ENCODE assay signal across 8 cellular contexts in genomic region chr11:64801591-64802369, GRCh38. TPM values are rescaled to one million over a fixed set of nuclear protein-coding genes. Genes with fewer than 3 reads are reported as not detected.
DNase-seq lines count a peak whose midpoint lies in the region; ATAC-seq, FAIRE-seq and TF ChIP-seq lines count a peak whose summit lies in the region.

No MANE protein-coding gene starts in this region.

- TF ChIP-seq CTCF in HepG2 (CRISPR knock-in tag; IDR thresholded peaks at IDR 0.05), result no peak

- H3K4me3 ChIP-seq in HepG2 (replicated peaks in 1 of 3; ENCODE audit: insufficient read depth in 1 of 3, low read depth in 2 of 3, low read length in 3 of 3) (peak overlapping the region in 1 of 3 experiments; percentile 72; a peak in 1 of 6 replicates), thymus (ENCODE audit: low read length) (peak overlapping the region; percentile 74)

- CTCF ChIA-PET in activated CD4-positive, alpha-beta T cell treated with anti-CD3 and anti-CD28 coated beads, Interleukin-2, amount 10 ng/mL, durations not matched to agents 7 days and 5 days (lab: Charles Lee), result interaction anchor here (0.9 to 1.0 kb wide), 2 partner anchors 7 to 35 kb away, joined by 3 read pairs; no protein-coding TSS in a partner anchor
- CTCF ChIA-PET in HepG2 (lab: Yijun Ruan, JAX; ENCODE audit: low intra/inter-chr PET ratio, low total read pairs), result no interaction called here

- no peak for FAIRE-seq in HepG2 (lab: Jason Lieb, UNC)

- H3K9ac ChIP-seq in HepG2 (ENCODE audit: insufficient read depth, low read depth, low read length), result peak overlapping the region; percentile 25; the same call in 1 of the 2 replicates

- peaks cover 56% of the 10 kb centered on the region for H3K4me1 ChIP-seq in HepG2 (ENCODE audit: insufficient read depth, low read length)
- peaks cover 18% of the 10 kb centered on the region for H3K4me1 ChIP-seq in thymus (ENCODE audit: control insufficient read depth, insufficient read depth, low read length)

- H3K4me1 Mint-ChIP-seq in activated CD4-positive, alpha-beta T cell treated with anti-CD3 and anti-CD28 coated beads, Interleukin-2, amount 10 ng/mL, durations not matched to agents 7 days and 5 days, result peaks cover 32% of the 10 kb centered on the region
- H3K4me1 Mint-ChIP-seq in activated T-helper 1 cell treated with anti-CD3 and anti-CD28 coated beads, Interleukin-12 subunit alpha, Interleukin-12 subunit beta, Interleukin-2, Interleukin-4 antibody, amounts not matched to agents 30 ng/mL and 10 ng/mL and 1 ng/mL, durations not matched to agents 14 hours and 24 hours and 36 hours (ENCODE audit: low read depth), result peaks cover 17% of the 10 kb centered on the region

- no peaks in the 10 kb centered on the region for H3K9me3 Mint-ChIP-seq in activated CD4-positive, alpha-beta T cell treated with anti-CD3 and anti-CD28 coated beads, Interleukin-2, amount 10 ng/mL, durations not matched to agents 7 days and 5 days
- no peaks in the 10 kb centered on the region for H3K9me3 Mint-ChIP-seq in activated T-helper 1 cell treated with anti-CD3 and anti-CD28 coated beads, Interleukin-12 subunit alpha, Interleukin-12 subunit beta, Interleukin-2, Interleukin-4 antibody, amounts not matched to agents 30 ng/mL and 10 ng/mL and 1 ng/mL, durations not matched to agents 14 hours and 24 hours and 36 hours

- TF ChIP-seq POLR2A in HepG2 (IDR thresholded peaks at IDR 0.05; ENCODE audit: insufficient read depth in 1 of 2, low read depth in 2 of 2, low read length in 2 of 2), result no peak

- 52% methylated on average over 4 of the region's 13 CpGs for WGBS in HepG2 (ENCODE audit: low lambda C conversion rate)
- 37% methylated on average over 13 of the region's 13 CpGs for WGBS in thymus

- no peak for ATAC-seq in HepG2
- no peak for ATAC-seq in activated CD4-positive, CD25-positive, alpha-beta regulatory T cell treated with anti-CD3 and anti-CD28 coated beads, Interleukin-2, amount 50 U/mL, for 24 hours

- no peak overlapping the region for H2AFZ ChIP-seq in HepG2 (ENCODE audit: low read length)

- peak overlapping the region; percentile 75 for H3K4me2 ChIP-seq in HepG2 (ENCODE audit: low read depth, low read length)

- no TSS peak for BruUV-seq in HepG2 (replicated peaks; lab: Mats Ljungman, UMichigan)

- no peak for TF ChIP-seq RAD21 in HepG2 (CRISPR knock-in tag; IDR thresholded peaks at IDR 0.05)

- H3K27me3 ChIP-seq in HepG2 (ENCODE audit: control insufficient read depth in 1 of 2, insufficient read depth in 2 of 2, low read length in 2 of 2) (no peaks in the 10 kb centered on the region), thymus (ENCODE audit: control insufficient read depth, insufficient read depth) (no peaks in the 10 kb centered on the region)

- no peaks in the 10 kb centered on the region for H3K27me3 Mint-ChIP-seq in activated CD4-positive, alpha-beta T cell treated with anti-CD3 and anti-CD28 coated beads, Interleukin-2, amount 10 ng/mL, durations not matched to agents 7 days and 5 days
- H3K27me3 Mint-ChIP-seq in activated T-helper 1 cell treated with anti-CD3 and anti-CD28 coated beads, Interleukin-12 subunit alpha, Interleukin-12 subunit beta, Interleukin-2, Interleukin-4 antibody, amounts not matched to agents 30 ng/mL and 10 ng/mL and 1 ng/mL, durations not matched to agents 14 hours and 24 hours and 36 hours (ENCODE audit: insufficient read depth), result no peaks in the 10 kb centered on the region

- DNase-seq in activated CD4-positive, alpha-beta T cell treated with anti-CD3 and anti-CD28 coated beads, Interleukin-2, amount 10 ng/mL, durations not matched to agents 7 days and 5 days, result no peak
- no peak for DNase-seq in activated CD4-positive, alpha-beta T cell treated with anti-CD3 and anti-CD28 coated beads, Interleukin-2, amount 50 U/mL, for 4 hours
- no peak for DNase-seq in activated T-helper 1 cell treated with anti-CD3 and anti-CD28 coated beads, Interleukin-12 subunit alpha, Interleukin-12 subunit beta, Interleukin-2, Interleukin-4 antibody, amounts not matched to agents 30 ng/mL and 10 ng/mL and 1 ng/mL, durations not matched to agents 14 hours and 24 hours and 36 hours (ENCODE audit: low spot score)
- DNase-seq in HepG2 (ENCODE audit: low spot score) (no peak), anterior cingulate cortex (lab: John Stamatoyannopoulos, UW) (no peak), NCI-H446 treated with DMSO at 0.1 percent for 48 hours (lab: John Stamatoyannopoulos, UW) (no peak)

- intact Hi-C loops in activated T-helper 1 cell treated with anti-CD3 and anti-CD28 coated beads, Interleukin-12 subunit alpha, Interleukin-12 subunit beta, Interleukin-2, Interleukin-4 antibody, amounts not matched to agents 30 ng/mL and 10 ng/mL and 1 ng/mL, durations not matched to agents 14 hours and 24 hours and 36 hours (cut with micrococcal nuclease), result loop anchor here (1.0 to 5.0 kb wide), 5 partner anchors 9 to 311 kb away; partner anchors contain the start of genes EHD1, MEN1, PPP2R5B and RASGRP2
- intact Hi-C loops in HepG2 (cut with micrococcal nuclease; ENCODE audit: unreplicated experiment), result loop anchor here (2.0 to 5.0 kb wide), 2 partner anchors 23 to 46 kb away; partner anchors contain the start of gene SF1

- H3K36me3 Mint-ChIP-seq in activated CD4-positive, alpha-beta T cell treated with anti-CD3 and anti-CD28 coated beads, Interleukin-2, amount 10 ng/mL, durations not matched to agents 7 days and 5 days (ENCODE audit: low read depth), result peaks cover 36% of the 10 kb centered on the region
- H3K36me3 Mint-ChIP-seq in activated T-helper 1 cell treated with anti-CD3 and anti-CD28 coated beads, Interleukin-12 subunit alpha, Interleukin-12 subunit beta, Interleukin-2, Interleukin-4 antibody, amounts not matched to agents 30 ng/mL and 10 ng/mL and 1 ng/mL, durations not matched to agents 14 hours and 24 hours and 36 hours (ENCODE audit: low read depth), result peaks cover 16% of the 10 kb centered on the region

- H3K36me3 ChIP-seq in HepG2 (replicated peaks in 1 of 2; ENCODE audit: control insufficient read depth in 1 of 2, insufficient read depth in 2 of 2, low read length in 2 of 2) (peaks cover 5 to 19% of the 10 kb centered on the region in 2 experiments; a peak in 3 of 5 replicates), thymus (ENCODE audit: control insufficient read depth, insufficient read depth) (peaks cover 52% of the 10 kb centered on the region)

- H3K27ac ChIP-seq in HepG2 (ENCODE audit: extremely low read length, insufficient read depth, low read length) (no peak overlapping the region), thymus (ENCODE audit: low read depth) (peak overlapping the region; percentile 44)

- in situ Hi-C loops in HepG2 (cut with HindIII; ENCODE audit: extremely low pct_ligation_motif_present, low pct_unique_long_range_greater_than_20kb), result loop anchor here (5.0 kb wide), 1 partner anchor 41 kb away; the partner anchor contains the start of gene CDC42BPG

- peak overlapping the region; percentile 85 for H3K27ac Mint-ChIP-seq in activated CD4-positive, alpha-beta T cell treated with anti-CD3 and anti-CD28 coated beads, Interleukin-2, amount 10 ng/mL, durations not matched to agents 7 days and 5 days
- H3K27ac Mint-ChIP-seq in activated T-helper 1 cell treated with anti-CD3 and anti-CD28 coated beads, Interleukin-12 subunit alpha, Interleukin-12 subunit beta, Interleukin-2, Interleukin-4 antibody, amounts not matched to agents 30 ng/mL and 10 ng/mL and 1 ng/mL, durations not matched to agents 14 hours and 24 hours and 36 hours, result peak overlapping the region; percentile 63

- TF ChIP-seq EP300 in HepG2 (IDR thresholded peaks at IDR 0.05; ENCODE audit: low read depth in 2 of 2, low read length in 2 of 2), result no peak
- TF ChIP-seq EP300 in HepG2 (CRISPR knock-in tag; IDR thresholded peaks at IDR 0.05; ENCODE audit: borderline replicate concordance), result no peak

- no peaks in the 10 kb centered on the region for H3K9me3 ChIP-seq in HepG2 (ENCODE audit: low read length)
- H3K9me3 ChIP-seq in thymus (ENCODE audit: control insufficient read depth), result no peaks in the 10 kb centered on the region

- H3K4me3 Mint-ChIP-seq in activated CD4-positive, alpha-beta T cell treated with anti-CD3 and anti-CD28 coated beads, Interleukin-2, amount 10 ng/mL, durations not matched to agents 7 days and 5 days, result peak overlapping the region; percentile 79
- peak overlapping the region; percentile 84 for H3K4me3 Mint-ChIP-seq in activated T-helper 1 cell treated with anti-CD3 and anti-CD28 coated beads, Interleukin-12 subunit alpha, Interleukin-12 subunit beta, Interleukin-2, Interleukin-4 antibody, amounts not matched to agents 30 ng/mL and 10 ng/mL and 1 ng/mL, durations not matched to agents 14 hours and 24 hours and 36 hours

- POLR2A ChIA-PET in activated CD4-positive, alpha-beta T cell treated with anti-CD3 and anti-CD28 coated beads, Interleukin-2, amount 10 ng/mL, durations not matched to agents 7 days and 5 days (lab: Charles Lee), result no interaction called here
- POLR2A ChIA-PET in HepG2 (lab: Yijun Ruan, JAX), result interaction anchor here (2.3 to 3.2 kb wide), 2 partner anchors 23 to 42 kb away, joined by 5 to 19 read pairs; partner anchors contain the start of genes CDC42BPG and SF1

- no peaks in the 10 kb centered on the region for H3K79me2 ChIP-seq in HepG2 (ENCODE audit: insufficient read depth, low read length)

- no peaks in the 10 kb centered on the region for H4K20me1 ChIP-seq in HepG2 (ENCODE audit: insufficient read depth, low read length)

RNA-seq across cellular contexts. Expression of gene MAP4K2, which starts 1.2 kb away (rescaled TPM):
- 10 to 100 TPM; 86.6 to 91.2 TPM for total RNA-seq in activated CD4-positive, alpha-beta T cell treated with anti-CD3 and anti-CD28 coated beads, Interleukin-2, amount 10 ng/mL, durations not matched to agents 7 days and 5 days
- total RNA-seq in activated T-helper 1 cell treated with anti-CD3 and anti-CD28 coated beads, Interleukin-12 subunit alpha, Interleukin-12 subunit beta, Interleukin-2, Interleukin-4 antibody, amounts not matched to agents 30 ng/mL and 10 ng/mL and 1 ng/mL, durations not matched to agents 14 hours and 24 hours and 36 hours, result 70.2 and 70.7 TPM in 2 replicates
- total RNA-seq in HepG2 (2016; rRNA removed; fragmentation: Illumina TruSeq; extraction: Trizol), result 7.8 and 8.3 TPM in 2 replicates
- total RNA-seq in HepG2 (2016; cell fraction: cytosol; rRNA removed; fragmentation: Illumina TruSeq; extraction: Trizol; ENCODE audit: low read depth), result 3.5 and 4.1 TPM in 2 replicates
- 4.8 and 7.6 TPM in 2 replicates for total RNA-seq in HepG2 (2016; cell fraction: insoluble cytoplasmic fraction; rRNA removed; fragmentation: Illumina TruSeq; extraction: Trizol)
- total RNA-seq in HepG2 (2016; cell fraction: membrane; rRNA removed; fragmentation: Illumina TruSeq; extraction: Trizol), result 10.9 and 11.1 TPM in 2 replicates
- 6.7 and 7.4 TPM in 2 replicates for total RNA-seq in HepG2 (2016; cell fraction: nucleus; rRNA removed; fragmentation: Illumina TruSeq; extraction: Trizol)
- 15.5 and 17.6 TPM in 2 replicates for polyA plus RNA-seq in HepG2 (2011; rRNA removed)
- polyA plus RNA-seq in HepG2 (2011; cell fraction: cytosol; rRNA removed), result 7.7 and 11.1 TPM in 2 replicates
- polyA plus RNA-seq in HepG2 (2011; cell fraction: nucleus; rRNA removed), result 71.3 and 101 TPM in 2 replicates
- 8.7 and 10.1 TPM in 2 replicates for polyA plus RNA-seq in HepG2 (2012)
- 5.1 and 6.2 TPM in 2 replicates for polyA plus RNA-seq in HepG2 (2016; cell fraction: cytosol; fragmentation: Illumina TruSeq; extraction: Trizol; ENCODE audit: low read depth)
- 7.8 and 9.1 TPM in 2 replicates for polyA plus RNA-seq in HepG2 (2016; cell fraction: insoluble cytoplasmic fraction; fragmentation: Illumina TruSeq; extraction: Trizol; ENCODE audit: low read depth)
- polyA plus RNA-seq in HepG2 (2016; cell fraction: membrane; fragmentation: Illumina TruSeq; extraction: Trizol; ENCODE audit: low read depth), result 9.5 and 11.8 TPM in 2 replicates
- 20.0 and 20.1 TPM in 2 replicates for polyA plus RNA-seq in HepG2 (2016; cell fraction: nucleus; fragmentation: Illumina TruSeq; extraction: Trizol; ENCODE audit: insufficient read depth, low read depth)
- 25.9 and 40.8 TPM in 2 replicates for polyA minus RNA-seq in HepG2 (2011; rRNA and poly(A)+ RNA removed; ENCODE audit: low replicate concordance)
- polyA minus RNA-seq in HepG2 (2011; cell fraction: cytosol; rRNA and poly(A)+ RNA removed), result 4.3 and 6.6 TPM in 2 replicates
- 8.7 and 10.9 TPM in 2 replicates for polyA minus RNA-seq in HepG2 (2011; cell fraction: nucleus; rRNA and poly(A)+ RNA removed)
- polyA plus RNA-seq in thymus, result 37.6 TPM

RNA-seq across cellular contexts. Expression of gene MEN1, which starts 8.6 kb away (rescaled TPM):
- 10 to 100 TPM; 35.1 to 38.7 TPM for total RNA-seq in activated CD4-positive, alpha-beta T cell treated with anti-CD3 and anti-CD28 coated beads, Interleukin-2, amount 10 ng/mL, durations not matched to agents 7 days and 5 days
- 39.6 and 43.8 TPM in 2 replicates for total RNA-seq in activated T-helper 1 cell treated with anti-CD3 and anti-CD28 coated beads, Interleukin-12 subunit alpha, Interleukin-12 subunit beta, Interleukin-2, Interleukin-4 antibody, amounts not matched to agents 30 ng/mL and 10 ng/mL and 1 ng/mL, durations not matched to agents 14 hours and 24 hours and 36 hours
- total RNA-seq in HepG2 (2016; rRNA removed; fragmentation: Illumina TruSeq; extraction: Trizol), result 15.3 and 20.5 TPM in 2 replicates
- 3.8 and 4.3 TPM in 2 replicates for total RNA-seq in HepG2 (2016; cell fraction: cytosol; rRNA removed; fragmentation: Illumina TruSeq; extraction: Trizol; ENCODE audit: low read depth)
- 11.7 and 21.5 TPM in 2 replicates for total RNA-seq in HepG2 (2016; cell fraction: insoluble cytoplasmic fraction; rRNA removed; fragmentation: Illumina TruSeq; extraction: Trizol)
- total RNA-seq in HepG2 (2016; cell fraction: membrane; rRNA removed; fragmentation: Illumina TruSeq; extraction: Trizol), result 9.8 and 11.2 TPM in 2 replicates
- 16.8 and 17.9 TPM in 2 replicates for total RNA-seq in HepG2 (2016; cell fraction: nucleus; rRNA removed; fragmentation: Illumina TruSeq; extraction: Trizol)
- polyA plus RNA-seq in HepG2 (2011; rRNA removed) (27.3 and 30.9 TPM in 2 replicates), thymus (33.4 TPM)
- 11.1 and 16.7 TPM in 2 replicates for polyA plus RNA-seq in HepG2 (2011; cell fraction: cytosol; rRNA removed)
- 97.2 and 109 TPM in 2 replicates for polyA plus RNA-seq in HepG2 (2011; cell fraction: nucleus; rRNA removed)
- polyA plus RNA-seq in HepG2 (2012), result 19.6 and 26.4 TPM in 2 replicates
- 5.0 and 5.9 TPM in 2 replicates for polyA plus RNA-seq in HepG2 (2016; cell fraction: cytosol; fragmentation: Illumina TruSeq; extraction: Trizol; ENCODE audit: low read depth)
- 24.4 and 31.0 TPM in 2 replicates for polyA plus RNA-seq in HepG2 (2016; cell fraction: insoluble cytoplasmic fraction; fragmentation: Illumina TruSeq; extraction: Trizol; ENCODE audit: low read depth)
- polyA plus RNA-seq in HepG2 (2016; cell fraction: membrane; fragmentation: Illumina TruSeq; extraction: Trizol; ENCODE audit: low read depth), result 13.6 and 15.0 TPM in 2 replicates
- polyA plus RNA-seq in HepG2 (2016; cell fraction: nucleus; fragmentation: Illumina TruSeq; extraction: Trizol; ENCODE audit: insufficient read depth, low read depth), result 70.2 and 70.8 TPM in 2 replicates
- polyA minus RNA-seq in HepG2 (2011; rRNA and poly(A)+ RNA removed; ENCODE audit: low replicate concordance), result 38.1 and 40.7 TPM in 2 replicates
- polyA minus RNA-seq in HepG2 (2011; cell fraction: cytosol; rRNA and poly(A)+ RNA removed), result 14.8 and 15.4 TPM in 2 replicates
- polyA minus RNA-seq in HepG2 (2011; cell fraction: nucleus; rRNA and poly(A)+ RNA removed), result 11.1 and 15.7 TPM in 2 replicates

RNA-seq across cellular contexts. Expression of gene SF1, which starts 23.4 kb away (rescaled TPM):
- total RNA-seq in activated CD4-positive, alpha-beta T cell treated with anti-CD3 and anti-CD28 coated beads, Interleukin-2, amount 10 ng/mL, durations not matched to agents 7 days and 5 days, result 100 to 1,000 TPM; 435 to 456 TPM
- total RNA-seq in activated T-helper 1 cell treated with anti-CD3 and anti-CD28 coated beads, Interleukin-12 subunit alpha, Interleukin-12 subunit beta, Interleukin-2, Interleukin-4 antibody, amounts not matched to agents 30 ng/mL and 10 ng/mL and 1 ng/mL, durations not matched to agents 14 hours and 24 hours and 36 hours, result 518 and 538 TPM in 2 replicates
- 42.5 and 70.4 TPM in 2 replicates for total RNA-seq in HepG2 (2016; rRNA removed; fragmentation: Illumina TruSeq; extraction: Trizol)
- total RNA-seq in HepG2 (2016; cell fraction: cytosol; rRNA removed; fragmentation: Illumina TruSeq; extraction: Trizol; ENCODE audit: low read depth), result 16.0 and 19.1 TPM in 2 replicates
- 36.1 and 70.7 TPM in 2 replicates for total RNA-seq in HepG2 (2016; cell fraction: insoluble cytoplasmic fraction; rRNA removed; fragmentation: Illumina TruSeq; extraction: Trizol)
- total RNA-seq in HepG2 (2016; cell fraction: membrane; rRNA removed; fragmentation: Illumina TruSeq; extraction: Trizol), result 45.9 and 46.6 TPM in 2 replicates
- total RNA-seq in HepG2 (2016; cell fraction: nucleus; rRNA removed; fragmentation: Illumina TruSeq; extraction: Trizol), result 163 and 180 TPM in 2 replicates
- polyA plus RNA-seq in HepG2 (2011; rRNA removed), result 51.9 and 55.5 TPM in 2 replicates
- 14.3 and 16.0 TPM in 2 replicates for polyA plus RNA-seq in HepG2 (2011; cell fraction: cytosol; rRNA removed)
- polyA plus RNA-seq in HepG2 (2011; cell fraction: nucleus; rRNA removed), result 223 and 237 TPM in 2 replicates
- 130 and 151 TPM in 2 replicates for polyA plus RNA-seq in HepG2 (2012)
- polyA plus RNA-seq in HepG2 (2016; cell fraction: cytosol; fragmentation: Illumina TruSeq; extraction: Trizol; ENCODE audit: low read depth), result 30.5 and 31.3 TPM in 2 replicates
- polyA plus RNA-seq in HepG2 (2016; cell fraction: insoluble cytoplasmic fraction; fragmentation: Illumina TruSeq; extraction: Trizol; ENCODE audit: low read depth), result 93.3 and 132 TPM in 2 replicates
- polyA plus RNA-seq in HepG2 (2016; cell fraction: membrane; fragmentation: Illumina TruSeq; extraction: Trizol; ENCODE audit: low read depth), result 63.8 and 66.4 TPM in 2 replicates
- polyA plus RNA-seq in HepG2 (2016; cell fraction: nucleus; fragmentation: Illumina TruSeq; extraction: Trizol; ENCODE audit: insufficient read depth, low read depth), result 426 and 461 TPM in 2 replicates
- polyA minus RNA-seq in HepG2 (2011; rRNA and poly(A)+ RNA removed; ENCODE audit: low replicate concordance), result 77.9 and 101 TPM in 2 replicates
- polyA minus RNA-seq in HepG2 (2011; cell fraction: cytosol; rRNA and poly(A)+ RNA removed), result 31.1 and 32.0 TPM in 2 replicates
- 297 and 338 TPM in 2 replicates for polyA minus RNA-seq in HepG2 (2011; cell fraction: nucleus; rRNA and poly(A)+ RNA removed)
- 134 TPM for polyA plus RNA-seq in thymus

RNA-seq across cellular contexts. Expression of gene PYGM, which starts 42.0 kb away (rescaled TPM):
- total RNA-seq in activated CD4-positive, alpha-beta T cell treated with anti-CD3 and anti-CD28 coated beads, Interleukin-2, amount 10 ng/mL, durations not matched to agents 7 days and 5 days, result 1 to 10 TPM; 3.9 to 4.3 TPM
- 2.7 and 4.8 TPM in 2 replicates for total RNA-seq in activated T-helper 1 cell treated with anti-CD3 and anti-CD28 coated beads, Interleukin-12 subunit alpha, Interleukin-12 subunit beta, Interleukin-2, Interleukin-4 antibody, amounts not matched to agents 30 ng/mL and 10 ng/mL and 1 ng/mL, durations not matched to agents 14 hours and 24 hours and 36 hours
- 0.11 TPM in 1 of 2 replicates, not detected in the other for total RNA-seq in HepG2 (2016; rRNA removed; fragmentation: Illumina TruSeq; extraction: Trizol)
- total RNA-seq in HepG2 (2016; cell fraction: cytosol; rRNA removed; fragmentation: Illumina TruSeq; extraction: Trizol; ENCODE audit: low read depth), result not detected in 2 replicates
- 0.06 TPM in 1 of 2 replicates, not detected in the other for total RNA-seq in HepG2 (2016; cell fraction: insoluble cytoplasmic fraction; rRNA removed; fragmentation: Illumina TruSeq; extraction: Trizol)
- total RNA-seq in HepG2 (2016; cell fraction: membrane; rRNA removed; fragmentation: Illumina TruSeq; extraction: Trizol), result not detected in 2 replicates
- total RNA-seq in HepG2 (2016; cell fraction: nucleus; rRNA removed; fragmentation: Illumina TruSeq; extraction: Trizol), result 0.13 and 0.16 TPM in 2 replicates
- 0.12 and 0.13 TPM in 2 replicates for polyA plus RNA-seq in HepG2 (2011; rRNA removed)
- polyA plus RNA-seq in HepG2 (2011; cell fraction: cytosol; rRNA removed), result 0.08 and 0.09 TPM in 2 replicates
- polyA plus RNA-seq in HepG2 (2011; cell fraction: nucleus; rRNA removed), result 0.31 and 0.51 TPM in 2 replicates
- 0.19 and 0.24 TPM in 2 replicates for polyA plus RNA-seq in HepG2 (2012)
- not detected in 2 replicates for polyA plus RNA-seq in HepG2 (2016; cell fraction: cytosol; fragmentation: Illumina TruSeq; extraction: Trizol; ENCODE audit: low read depth)
- polyA plus RNA-seq in HepG2 (2016; cell fraction: insoluble cytoplasmic fraction; fragmentation: Illumina TruSeq; extraction: Trizol; ENCODE audit: low read depth), result not detected in 2 replicates
- not detected in 2 replicates for polyA plus RNA-seq in HepG2 (2016; cell fraction: membrane; fragmentation: Illumina TruSeq; extraction: Trizol; ENCODE audit: low read depth)
- not detected in 2 replicates for polyA plus RNA-seq in HepG2 (2016; cell fraction: nucleus; fragmentation: Illumina TruSeq; extraction: Trizol; ENCODE audit: insufficient read depth, low read depth)
- 0.68 and 0.84 TPM in 2 replicates for polyA minus RNA-seq in HepG2 (2011; rRNA and poly(A)+ RNA removed; ENCODE audit: low replicate concordance)
- 0.26 TPM in 1 of 2 replicates, not detected in the other for polyA minus RNA-seq in HepG2 (2011; cell fraction: cytosol; rRNA and poly(A)+ RNA removed)
- polyA minus RNA-seq in HepG2 (2011; cell fraction: nucleus; rRNA and poly(A)+ RNA removed), result 0.62 and 0.77 TPM in 2 replicates
- polyA plus RNA-seq in thymus, result 3.5 TPM

RNA-seq across cellular contexts. Expression of gene CDC42BPG, which starts 42.7 kb away (rescaled TPM):
- 1 to 10 TPM in 1 of 2 experiments, under 1 TPM in 1; 0.42 to 1.3 TPM for total RNA-seq in activated CD4-positive, alpha-beta T cell treated with anti-CD3 and anti-CD28 coated beads, Interleukin-2, amount 10 ng/mL, durations not matched to agents 7 days and 5 days
- total RNA-seq in activated T-helper 1 cell treated with anti-CD3 and anti-CD28 coated beads, Interleukin-12 subunit alpha, Interleukin-12 subunit beta, Interleukin-2, Interleukin-4 antibody, amounts not matched to agents 30 ng/mL and 10 ng/mL and 1 ng/mL, durations not matched to agents 14 hours and 24 hours and 36 hours, result 0.29 and 0.44 TPM in 2 replicates
- total RNA-seq in HepG2 (2016; rRNA removed; fragmentation: Illumina TruSeq; extraction: Trizol), result 0.77 and 1.4 TPM in 2 replicates
- 0.10 and 0.35 TPM in 2 replicates for total RNA-seq in HepG2 (2016; cell fraction: cytosol; rRNA removed; fragmentation: Illumina TruSeq; extraction: Trizol; ENCODE audit: low read depth)
- total RNA-seq in HepG2 (2016; cell fraction: insoluble cytoplasmic fraction; rRNA removed; fragmentation: Illumina TruSeq; extraction: Trizol), result 0.42 and 1.4 TPM in 2 replicates
- 0.37 and 0.38 TPM in 2 replicates for total RNA-seq in HepG2 (2016; cell fraction: membrane; rRNA removed; fragmentation: Illumina TruSeq; extraction: Trizol)
- total RNA-seq in HepG2 (2016; cell fraction: nucleus; rRNA removed; fragmentation: Illumina TruSeq; extraction: Trizol), result 1.8 and 2.0 TPM in 2 replicates
- polyA plus RNA-seq in HepG2 (2011; rRNA removed), result 0.55 and 0.99 TPM in 2 replicates
- polyA plus RNA-seq in HepG2 (2011; cell fraction: cytosol; rRNA removed), result 0.34 and 0.54 TPM in 2 replicates
- 6.3 and 7.3 TPM in 2 replicates for polyA plus RNA-seq in HepG2 (2011; cell fraction: nucleus; rRNA removed)
- polyA plus RNA-seq in HepG2 (2012), result 1.2 and 1.3 TPM in 2 replicates
- polyA plus RNA-seq in HepG2 (2016; cell fraction: cytosol; fragmentation: Illumina TruSeq; extraction: Trizol; ENCODE audit: low read depth), result 0.06 and 0.11 TPM in 2 replicates
- polyA plus RNA-seq in HepG2 (2016; cell fraction: insoluble cytoplasmic fraction; fragmentation: Illumina TruSeq; extraction: Trizol; ENCODE audit: low read depth), result 0.63 and 0.75 TPM in 2 replicates
- 0.24 and 0.70 TPM in 2 replicates for polyA plus RNA-seq in HepG2 (2016; cell fraction: membrane; fragmentation: Illumina TruSeq; extraction: Trizol; ENCODE audit: low read depth)
- 4.9 and 5.6 TPM in 2 replicates for polyA plus RNA-seq in HepG2 (2016; cell fraction: nucleus; fragmentation: Illumina TruSeq; extraction: Trizol; ENCODE audit: insufficient read depth, low read depth)
- 1.3 and 2.7 TPM in 2 replicates for polyA minus RNA-seq in HepG2 (2011; rRNA and poly(A)+ RNA removed; ENCODE audit: low replicate concordance)
- polyA minus RNA-seq in HepG2 (2011; cell fraction: cytosol; rRNA and poly(A)+ RNA removed), result 0.59 and 1.6 TPM in 2 replicates
- polyA minus RNA-seq in HepG2 (2011; cell fraction: nucleus; rRNA and poly(A)+ RNA removed), result 1.9 and 4.0 TPM in 2 replicates
- 7.4 TPM for polyA plus RNA-seq in thymus
